ENCODE assay signal across 7 cellular contexts in genomic region chr16:85466989-85467388, GRCh38.
"Had no signal": no experiment of that assay in that cellular context is flagged by ENCODE, and none has a peak within 500 bp of the region (broad histone marks: within the 10 kb centered on the region; RNA-seq: fewer than 3 reads in every experiment).

No MANE protein-coding gene starts in this region.

- H3K27ac Mint-ChIP-seq: H9, IgD-negative memory B cell had no signal

- H3K4me3 ChIP-seq: GM23248 had no signal

- H2AFZ ChIP-seq: GM23248 had no signal

- H3K36me3 Mint-ChIP-seq: IgD-negative memory B cell had no signal

- H3K4me3 Mint-ChIP-seq: H9, IgD-negative memory B cell had no signal

- H3K9me3 Mint-ChIP-seq: H9, IgD-negative memory B cell had no signal

- FAIRE-seq: H54, HTR-8/SVneo had no signal

- DNase-seq: GM23248, GOT3, H9, HCEC 1CT had no signal
